ENCODE assay signal across 25 cellular contexts in the genomic region with DNA sequence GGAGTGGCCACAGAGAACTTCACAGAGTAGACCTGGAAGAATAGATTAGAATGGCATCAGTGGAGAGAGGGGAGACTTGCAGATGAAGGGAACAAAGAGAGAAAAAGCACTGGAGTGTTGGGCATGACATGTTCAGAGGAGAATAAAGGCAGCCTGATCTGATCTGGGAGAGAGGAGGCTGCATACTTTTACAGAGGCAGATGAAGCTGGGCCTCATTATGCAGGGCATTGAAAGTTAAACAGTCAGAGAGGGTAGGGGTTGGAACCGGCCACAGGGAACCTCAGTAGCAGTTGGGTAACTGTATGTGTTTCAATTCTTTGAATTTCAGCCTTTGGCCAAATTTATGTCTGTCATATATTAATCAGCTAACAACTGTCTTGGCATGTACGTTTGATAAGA.
DNase-seq lines count a peak whose midpoint lies in the region; ATAC-seq and TF ChIP-seq lines count a peak whose summit lies in the region.
"Had no signal": no experiment of that assay in that cellular context is flagged by ENCODE, and none has a peak within 500 bp of the region (broad histone marks: within the 10 kb centered on the region; RNA-seq: fewer than 3 reads in every experiment).

No MANE protein-coding gene starts in this region.

- in situ Hi-C loops in GM23248 (cut with MboI) (no loop called here), GM13977 (cut with MboI; ENCODE audit: low pct_unique_long_range_greater_than_20kb, low sequenced_read_pairs, unreplicated experiment) (no loop called here)

- H3K27me3 ChIP-seq in GM23248 (replicated peaks; ENCODE audit: insufficient read depth) (no peaks in the 10 kb centered on the region), adipocyte (replicated peaks; ENCODE audit: control insufficient read depth, insufficient read depth, low read length) (no peaks in the 10 kb centered on the region), foreskin keratinocyte (no peaks in the 10 kb centered on the region), Karpas-422 (ENCODE audit: low read length) (no peaks in the 10 kb centered on the region)
- H3K27me3 ChIP-seq: gastrocnemius medialis, right atrium auricular region, stomach, upper lobe of left lung had no signal

- TF ChIP-seq CTCF in foreskin keratinocyte (conservative IDR thresholded peaks at IDR 0.05), result no peak
- no peak for TF ChIP-seq CTCF in osteocyte (IDR thresholded peaks at IDR 0.05)
- no peak for TF ChIP-seq CTCF in GM13977 (IDR thresholded peaks at IDR 0.05; ENCODE audit: extremely low read depth, insufficient read depth, missing control alignments)

- H3K4me1 Mint-ChIP-seq in osteocyte (ENCODE audit: unreplicated experiment), result peaks cover 45% of the 10 kb centered on the region

- H3K9me3 Mint-ChIP-seq in osteocyte (ENCODE audit: unreplicated experiment), result peaks cover 11% of the 10 kb centered on the region
- H3K9me3 Mint-ChIP-seq: IgD-negative memory B cell had no signal

- H3F3A ChIP-seq in GM23248 (ENCODE audit: insufficient read depth), result peaks cover 35% of the 10 kb centered on the region

- H3K36me3 ChIP-seq in GM23248 (ENCODE audit: low read depth) (no peaks in the 10 kb centered on the region), adipocyte (ENCODE audit: control insufficient read depth, insufficient read depth, low read length, severe bottlenecking) (no peaks in the 10 kb centered on the region), Karpas-422 (ENCODE audit: insufficient read depth, low read length) (no peaks in the 10 kb centered on the region)
- H3K36me3 ChIP-seq: gastrocnemius medialis, right atrium auricular region, stomach, upper lobe of left lung had no signal

- peak overlapping the region; percentile 64 for H3K27ac Mint-ChIP-seq in osteocyte (ENCODE audit: unreplicated experiment)
- H3K27ac Mint-ChIP-seq: activated naive CD4-positive, alpha-beta T cell treated with anti-CD3 and anti-CD28 coated beads for 36 hours had no signal

- H3K27ac ChIP-seq in GM23248 (peak overlapping the region; percentile 87), foreskin keratinocyte (no peak overlapping the region), Karpas-422 (ENCODE audit: low read length) (no peak overlapping the region)
- H3K27ac ChIP-seq: gastrocnemius medialis, upper lobe of left lung had no signal

- H3K4me1 ChIP-seq in GM23248 (ENCODE audit: insufficient read depth) (peaks cover 49% of the 10 kb centered on the region), adipocyte (ENCODE audit: control insufficient read depth, insufficient read depth, low read length) (peaks cover 26% of the 10 kb centered on the region), foreskin keratinocyte (peaks cover 25% of the 10 kb centered on the region), Karpas-422 (ENCODE audit: low read length) (no peaks in the 10 kb centered on the region)
- H3K4me1 ChIP-seq: gastrocnemius medialis had no signal

- ATAC-seq in foreskin keratinocyte, result peak; percentile 26
- ATAC-seq: gastrocnemius medialis had no signal

- no peak overlapping the region for H3K4me2 ChIP-seq in GM23248 (ENCODE audit: unreplicated experiment)
- H3K4me2 ChIP-seq in Karpas-422 (ENCODE audit: low read depth, low read length, poor library complexity, severe bottlenecking), result no peak overlapping the region

- H3K9me3 ChIP-seq in GM23248 (ENCODE audit: low read depth) (no peaks in the 10 kb centered on the region), adipocyte (ENCODE audit: control insufficient read depth, low read length) (peaks cover 3% of the 10 kb centered on the region), Karpas-422 (ENCODE audit: low read length) (no peaks in the 10 kb centered on the region)
- H3K9me3 ChIP-seq: gastrocnemius medialis, right atrium auricular region, stomach, upper lobe of left lung had no signal

- no peaks in the 10 kb centered on the region for H3K9me2 ChIP-seq in GM23248 (ENCODE audit: insufficient read depth)
- H3K9me2 ChIP-seq in Karpas-422 (replicated peaks; ENCODE audit: insufficient read depth, low read length), result no peaks in the 10 kb centered on the region

- WGBS in GM23248 (ENCODE audit: low coverage in 1 of 2, low lambda C conversion rate in 2 of 2, missing lambda C conversion rate in 2 of 2), 2 experiments, result 94 to 100% methylated on average over 2 of the region's 2 CpGs

- H3K9ac ChIP-seq in GM23248 (no peak overlapping the region), adipocyte (ENCODE audit: low read length) (no peak overlapping the region), Karpas-422 (ENCODE audit: low read length) (no peak overlapping the region)

- H3K36me3 Mint-ChIP-seq in osteocyte (ENCODE audit: unreplicated experiment), result no peaks in the 10 kb centered on the region
- H3K36me3 Mint-ChIP-seq: naive B cell had no signal

- DNase-seq in GM23248 (no peak), adipocyte (ENCODE audit: low read depth) (peak; percentile 29), foreskin keratinocyte (no peak), osteocyte (ENCODE audit: extremely low spot score, unreplicated experiment) (no peak), GM13977 (ENCODE audit: low spot score) (no peak), Karpas-422 (no peak), HPDE6-E6E7 (ENCODE audit: extremely low spot score) (no peak), NCI-H446 treated with DMSO at 0.1 percent for 48 hours (lab: John Stamatoyannopoulos, UW) (no peak)
- DNase-seq: ACHN; activated CD4-positive, alpha-beta T cell treated with anti-CD3 and anti-CD28 coated beads for 4 hours; activated naive CD4-positive, alpha-beta T cell treated with anti-CD3 and anti-CD28 coated beads for 36 hours; activated T-cell treated with anti-CD3 and anti-CD28 coated beads, Interleukin-2, amount 50 U/mL, for 48 hours; aorta; C1 segment of cervical spinal cord; cerebellar nuclear complex; effector CD4-positive, alpha-beta T cell; gastrocnemius medialis; kidney; naive B cell; NCI-H2081 treated with DMSO at 0.1 percent for 48 hours; NCI-H510A treated with DMSO at 0.1 percent for 48 hours; stomach; upper lobe of left lung had no signal

- H4K20me1 ChIP-seq in GM23248 (ENCODE audit: insufficient read depth) (no peaks in the 10 kb centered on the region), Karpas-422 (ENCODE audit: insufficient read depth, low read depth, low read length) (no peaks in the 10 kb centered on the region)

- H3K27me3 Mint-ChIP-seq in osteocyte (ENCODE audit: unreplicated experiment), result no peaks in the 10 kb centered on the region
- H3K27me3 Mint-ChIP-seq: IgD-negative memory B cell, naive B cell had no signal

- H2AFZ ChIP-seq in GM23248 (no peak overlapping the region), Karpas-422 (ENCODE audit: low read length) (no peak overlapping the region)

- no peak overlapping the region for H3K4me3 Mint-ChIP-seq in osteocyte (ENCODE audit: unreplicated experiment)
- H3K4me3 Mint-ChIP-seq: activated naive CD4-positive, alpha-beta T cell treated with anti-CD3 and anti-CD28 coated beads for 36 hours; IgD-negative memory B cell; naive B cell had no signal

- no peak overlapping the region for H3K4me3 ChIP-seq in GM23248
- H3K4me3 ChIP-seq in adipocyte (ENCODE audit: low read length), result no peak overlapping the region
- H3K4me3 ChIP-seq in Karpas-422 (ENCODE audit: low read length), result no peak overlapping the region
- H3K4me3 ChIP-seq: gastrocnemius medialis, right atrium auricular region, stomach, upper lobe of left lung had no signal

- H3K79me2 ChIP-seq in GM23248 (ENCODE audit: insufficient read depth) (peaks cover 9% of the 10 kb centered on the region; the same call in 1 of the 2 replicates), Karpas-422 (ENCODE audit: low read length) (peaks cover 90% of the 10 kb centered on the region)
